Comparison of ENCODE assay signal across 1 cellular context in genomic region chr4:6673660-6674499, GRCh38.
A peak's percentile ranks its signal among the peaks of the same experiment; 100 is the strongest.
TF ChIP-seq lines count a peak whose summit lies in the region.

No MANE protein-coding gene starts in this region.

TF ChIP-seq in WTC11, 78 proteins besides CTCF, POLR2A, EP300 and RAD21 (continued from another document):
- TF ChIP-seq ATF1 (CRISPR knock-in tag; IDR thresholded peaks at IDR 0.05) (no peak), E2F5 (CRISPR knock-in tag; IDR thresholded peaks at IDR 0.05) (0 out of 2 replicates have a peak, but pooled peaks have one; percentile 38), GTF2I (CRISPR knock-in tag; conservative IDR thresholded peaks at IDR 0.05) (no peak), ZNF138 (CRISPR knock-in tag; conservative IDR thresholded peaks at IDR 0.05) (0 out of 2 replicates have a peak, but pooled peaks have one; percentile 50), GRHL2 (CRISPR knock-in tag; IDR thresholded peaks at IDR 0.05; ENCODE audit: insufficient replicate concordance, severe bottlenecking) (no peak), RELA (CRISPR knock-in tag; IDR thresholded peaks at IDR 0.05; ENCODE audit: borderline replicate concordance) (no peak; the same call in 1 of the 2 replicates), MAX (CRISPR knock-in tag; IDR thresholded peaks at IDR 0.05) (peak; percentile 93), USF2 (CRISPR knock-in tag; IDR thresholded peaks at IDR 0.05) (0 out of 2 replicates have a peak, but pooled peaks have one; percentile 6), FOXP4 (CRISPR knock-in tag; IDR thresholded peaks at IDR 0.05) (peak; percentile 83), SMAD3 (CRISPR knock-in tag; IDR thresholded peaks at IDR 0.05; ENCODE audit: borderline replicate concordance) (peak; percentile 74; the same call in 1 of the 2 replicates), TEAD4 (CRISPR knock-in tag; IDR thresholded peaks at IDR 0.05) (no peak), CREB1 (CRISPR knock-in tag; IDR thresholded peaks at IDR 0.05) (0 out of 2 replicates have a peak, but pooled peaks have one; percentile 18), ESRRA (CRISPR knock-in tag; IDR thresholded peaks at IDR 0.05; ENCODE audit: borderline replicate concordance) (peak; percentile 53; the same call in 1 of the 2 replicates), MYBL2 (CRISPR knock-in tag; IDR thresholded peaks at IDR 0.05) (peak; percentile 43), ZBTB21 (CRISPR knock-in tag; IDR thresholded peaks at IDR 0.05; ENCODE audit: borderline replicate concordance) (peak; percentile 17), NR1H2 (CRISPR knock-in tag; IDR thresholded peaks at IDR 0.05) (no peak), FOXK1 (CRISPR knock-in tag; IDR thresholded peaks at IDR 0.05) (peak; percentile 78; the same call in 1 of the 2 replicates), NR3C1 (CRISPR knock-in tag; conservative IDR thresholded peaks at IDR 0.05; ENCODE audit: low read depth) (no peak), TEAD1 (CRISPR knock-in tag; IDR thresholded peaks at IDR 0.05) (no peak), ZNF232 (CRISPR knock-in tag; IDR thresholded peaks at IDR 0.05) (peak; percentile 88), NFE2L1 (CRISPR knock-in tag; IDR thresholded peaks at IDR 0.05) (peak; percentile 56; the same call in 1 of the 2 replicates), E2F4 (CRISPR knock-in tag; IDR thresholded peaks at IDR 0.05; ENCODE audit: borderline replicate concordance, low read depth) (peak; percentile 63; the same call in 1 of the 2 replicates), ARID4B (CRISPR knock-in tag; IDR thresholded peaks at IDR 0.05; ENCODE audit: borderline replicate concordance) (0 out of 2 replicates have a peak, but pooled peaks have one; percentile 77), ZNF281 (CRISPR knock-in tag; IDR thresholded peaks at IDR 0.05) (no peak), ZNF416 (CRISPR knock-in tag; IDR thresholded peaks at IDR 0.05) (no peak), IRF1 (CRISPR knock-in tag; IDR thresholded peaks at IDR 0.05) (0 out of 2 replicates have a peak, but pooled peaks have one; percentile 44), PRDM15 (CRISPR knock-in tag; IDR thresholded peaks at IDR 0.05) (0 out of 2 replicates have a peak, but pooled peaks have one; percentile 12), AFF4 (CRISPR knock-in tag; IDR thresholded peaks at IDR 0.05; ENCODE audit: borderline replicate concordance) (no peak), SMAD4 (CRISPR knock-in tag; IDR thresholded peaks at IDR 0.05) (no peak), ZMAT4 (CRISPR knock-in tag; IDR thresholded peaks at IDR 0.05) (no peak), USF1 (CRISPR knock-in tag; IDR thresholded peaks at IDR 0.05) (peak; percentile 56; the same call in 1 of the 2 replicates)
